8 cellular contexts compared by ENCODE assay signal in genomic region chrX:136880452-136881013, GRCh38. TPM values are rescaled to one million over a fixed set of nuclear protein-coding genes. Genes with fewer than 3 reads are reported as not detected.
DNase-seq lines count a peak whose midpoint lies in the region; ATAC-seq, FAIRE-seq and TF ChIP-seq lines count a peak whose summit lies in the region.

Gene RBMX, minus strand, starts transcription at chrX:136880725. Its CDS starts 1,298 bp downstream, at chrX:136879427.

- DNase-seq in GM12891 (ENCODE audit: insufficient read length, low spot score) = peak; percentile 54
- DNase-seq in NCI-H1436 treated with DMSO at 0.1 percent for 48 hours (lab: John Stamatoyannopoulos, UW) = peak; percentile 93
- DNase-seq in T-cell = peak; percentile 74 to 93 (median 87)
- peak; percentile 79 to 95 for DNase-seq in heart right ventricle
- peak; percentile 95 for DNase-seq in posterior vena cava (ENCODE audit: low spot score)
- DNase-seq in upper lobe of right lung = peak; percentile 86

- H3K4me3 Mint-ChIP-seq in T-cell = peak within 1 kb of the TSS; percentile 94 to 96 (median 96)

- peaks cover 0 to 3% of the 10 kb centered on the region in 2 donors for H3K27me3 Mint-ChIP-seq in T-cell

- peak within 1 kb of the TSS; percentile 97 to 99 for H3K27ac Mint-ChIP-seq in T-cell

- no peaks in the 10 kb centered on the region for H3K9me3 Mint-ChIP-seq in T-cell

- CTCF ChIA-PET in T-cell (lab: Charles Lee) = interaction anchor here in 1 of 2 donors (1.0 kb wide), 1 partner anchor 29 kb away, joined by 3 read pairs; no protein-coding TSS in a partner anchor

- H3K4me1 Mint-ChIP-seq in T-cell = peaks cover 11 to 21% (median 19%) of the 10 kb centered on the region in 3 donors

- WGBS in adipose tissue, 3 donors = 1 to 40% (median 4%) methylated on average over 24 to 34 of the region's 34 CpGs
- WGBS in heart right ventricle, 2 donors = 0 to 4% methylated on average over 28 to 34 of the region's 34 CpGs

- H3K9me3 ChIP-seq in heart right ventricle (no peaks in the 10 kb centered on the region), upper lobe of right lung (no peaks in the 10 kb centered on the region)

- TF ChIP-seq POLR2A in GM12891 (IDR thresholded peaks at IDR 0.05; ENCODE audit: low read depth, low read length) = peak; percentile 99

- intact Hi-C loops in heart right ventricle (cut with DNase I) = loop anchor here in 3 of 10 donors (1.0 to 10.0 kb wide), 3 partner anchors 29 to 166 kb away; no protein-coding TSS in a partner anchor
- intact Hi-C loops in posterior vena cava (cut with DNase I) = loop anchor here in 1 of 2 donors (2.0 kb wide), 1 partner anchor 28 kb away; no protein-coding TSS in a partner anchor
- intact Hi-C loops in upper lobe of right lung (cut with DNase I) = no loop called here

- H3K27me3 ChIP-seq in heart right ventricle = no peaks in the 10 kb centered on the region
- H3K27me3 ChIP-seq in upper lobe of right lung = no peaks in the 10 kb centered on the region

- POLR2A ChIA-PET in T-cell (lab: Charles Lee) = interaction anchor here (0.5 to 2.5 kb wide), 14 partner anchors 10 to 383 kb away, joined by 3 to 22 read pairs (median 5); partner anchors contain the start of gene HTATSF1 (in 1 of the 2)

- H3K4me1 ChIP-seq in heart right ventricle = peaks cover 0 to 24% (median 7%) of the 10 kb centered on the region in 9 donors
- H3K4me1 ChIP-seq in upper lobe of right lung = peaks cover 4% of the 10 kb centered on the region

- H3K36me3 ChIP-seq in heart right ventricle (peaks cover 0 to 36% (median 7%) of the 10 kb centered on the region in 9 donors), upper lobe of right lung (peaks cover 28% of the 10 kb centered on the region)

- peak within 1 kb of the TSS; percentile 66 for H3K27ac ChIP-seq in adipose tissue (ENCODE audit: low read depth, low read length)
- H3K27ac ChIP-seq in heart right ventricle = peak within 1 kb of the TSS; percentile 86 to 97 (median 94)
- H3K27ac ChIP-seq in upper lobe of right lung = peak within 1 kb of the TSS; percentile 95

- ATAC-seq in HG02840 (IDR thresholded peaks at IDR 0.05; ENCODE audit: low FRiP score, unreplicated experiment) (peak; percentile 92), T-cell (replicated peaks in 1 of 4) (peak; percentile 89 to 93 (median 91)), heart right ventricle (peak; percentile 93 to 98 (median 97)), upper lobe of right lung (peak; percentile 99)

- no peak for TF ChIP-seq CTCF in heart right ventricle (IDR thresholded peaks at IDR 0.05)
- no peak for TF ChIP-seq CTCF in upper lobe of right lung (IDR thresholded peaks at IDR 0.05)

- peaks cover 15% of the 10 kb centered on the region for H3K36me3 Mint-ChIP-seq in T-cell

- peak; percentile 92 for FAIRE-seq in GM12891 (lab: Jason Lieb, UNC)

- H3K4me3 ChIP-seq in heart right ventricle (peak within 1 kb of the TSS; percentile 50 to 92 (median 79)), upper lobe of right lung (peak within 1 kb of the TSS; percentile 70)

TF ChIP-seq in GM12891, 5 proteins besides CTCF, POLR2A, EP300 and RAD21:
- peak; percentile 50 for TF ChIP-seq SPI1 (IDR thresholded peaks at IDR 0.05; ENCODE audit: low read depth, low read length)
- peak; percentile 91 for TF ChIP-seq TAF1 (IDR thresholded peaks at IDR 0.05; ENCODE audit: low read depth, low read length)
- peak; percentile 99 for TF ChIP-seq POLR2AphosphoS5 (IDR thresholded peaks at IDR 0.05; ENCODE audit: low read depth, low read length)
- TF ChIP-seq PAX5 (IDR thresholded peaks at IDR 0.05; ENCODE audit: insufficient read depth, low read length, severe bottlenecking) = no peak
- peak; percentile 87 for TF ChIP-seq POU2F2 (IDR thresholded peaks at IDR 0.05; ENCODE audit: low read depth, low read length)

RNA-seq across cellular contexts. Expression of gene RBMX, which starts in this region (rescaled TPM):
- polyA plus RNA-seq in GM12891 (2012; ENCODE audit: low read depth, missing spikeins) = 193 TPM
- total RNA-seq in T-cell (100 to 1,000 TPM; 203 to 281 (median 209) TPM), heart right ventricle (100 to 1,000 TPM in 3 of 10 donors, 10 to 100 TPM in 7; 85.7 to 107 (median 91.0) TPM), posterior vena cava (100 to 1,000 TPM in 1 of 2 donors, 10 to 100 TPM in 1; 96.8 to 115 TPM), upper lobe of right lung (114 TPM)
- polyA plus RNA-seq in adipose tissue (100 to 1,000 TPM in 2 of 3 donors, 10 to 100 TPM in 1; 99.6 to 132 (median 111) TPM), heart right ventricle (10 to 100 TPM; 45.0 to 70.4 TPM)

Comparison
In these comparisons a context has a peak if more than half of its experiments do, and no peak if none do; other contexts are left out.
1. Peak in every context shown above with its lines: DNase-seq, ATAC-seq, H3K4me3 ChIP-seq and H3K27ac ChIP-seq.